Comparison of ENCODE assay signal across 11 cellular contexts in genomic region chr22:32244547-32244946, GRCh38. TPM values are rescaled to one million over a fixed set of nuclear protein-coding genes. Genes with fewer than 3 reads are reported as not detected.
"Had no signal": no experiment of that assay in that cellular context is flagged by ENCODE, and none has a peak within 500 bp of the region (broad histone marks: within the 10 kb centered on the region; RNA-seq: fewer than 3 reads in every experiment).

No MANE protein-coding gene starts in this region.

- DNase-seq: IMR-90, Karpas-422, KBM-7, KG1 had no signal

- H3K27ac ChIP-seq: HL-60, KMS-11 had no signal

- FAIRE-seq: HTR-8/SVneo, K562 had no signal

- H3K4me2 ChIP-seq: KMS-11 had no signal

- H3K9ac ChIP-seq: KMS-11 had no signal

- H3K4me3 ChIP-seq: K562 had no signal

- ATAC-seq: K562 had no signal

RNA-seq across cellular contexts. Expression of gene SLC5A4, which starts 10.6 kb away (rescaled TPM):
- total RNA-seq: HT-29, K562 had no signal
- polyA plus RNA-seq: IgD-negative memory B cell, K562 had no signal

RNA-seq across cellular contexts. Expression of gene RFPL2, which starts 39.7 kb away (rescaled TPM):
- total RNA-seq: HT-29, HT1080, IMR-90, K562 had no signal
- polyA plus RNA-seq: IgD-negative memory B cell, IMR-90, K562 had no signal
